Comparison of ENCODE assay signal across 8 cellular contexts in the genomic region with DNA sequence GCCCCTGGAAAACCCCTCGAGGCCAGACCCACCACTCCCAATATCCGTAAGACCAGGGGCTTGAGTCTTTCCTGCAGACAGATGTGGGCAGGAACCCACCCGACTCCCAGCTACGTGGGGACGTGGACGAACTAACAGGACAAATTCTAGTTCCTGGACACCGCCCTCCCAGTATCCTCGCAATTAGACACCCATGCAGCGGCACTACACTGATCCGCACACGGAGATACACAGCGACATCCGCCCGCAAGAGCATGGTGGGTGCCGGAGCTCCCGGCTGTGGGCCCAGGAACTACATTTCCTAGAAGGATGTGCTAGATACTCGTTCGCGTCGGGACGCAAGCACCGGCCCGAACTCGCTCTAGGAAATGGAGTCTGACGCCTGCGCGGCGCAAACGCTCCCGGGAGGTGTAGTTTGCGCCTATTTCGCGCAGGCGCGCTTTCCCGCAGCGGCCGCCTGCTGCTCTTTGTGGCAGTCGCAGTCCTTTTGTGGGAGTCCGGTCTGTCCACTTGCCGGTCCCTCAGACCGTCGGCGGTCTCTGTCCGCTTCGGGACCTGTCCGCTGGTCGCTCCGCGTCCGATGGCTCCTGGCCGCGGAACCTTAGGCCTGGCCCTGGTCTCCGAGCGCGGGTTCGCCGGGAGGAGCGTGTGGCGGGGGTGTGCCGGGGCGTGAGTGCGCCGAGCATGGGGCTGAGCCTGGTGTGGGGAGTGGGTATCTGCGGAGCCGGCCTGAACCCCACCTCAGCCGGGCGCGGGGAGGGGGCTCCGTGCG. TPM values are rescaled to one million over a fixed set of nuclear protein-coding genes. Genes with fewer than 3 reads are reported as not detected.
DNase-seq lines count a peak whose midpoint lies in the region; ATAC-seq lines count a peak whose summit lies in the region.

A gene (plus strand): TSS at position 447 of the 772 bp plus-strand sequence. CDS start 478 bp downstream, outside the sequence.

- ATAC-seq in GM18502 (IDR thresholded peaks at IDR 0.05; ENCODE audit: poor library complexity, unreplicated experiment) (peak; percentile 75), HG03060 (IDR thresholded peaks at IDR 0.05; ENCODE audit: low read depth, unreplicated experiment) (peak; percentile 43), GM21367 (IDR thresholded peaks at IDR 0.05; ENCODE audit: unreplicated experiment) (no peak)

- peak; percentile 85 for DNase-seq in NCI-H345 (lab: John Stamatoyannopoulos, UW)
- peak; percentile 71 for DNase-seq in activated CD4-positive, alpha-beta T cell treated with anti-CD3 and anti-CD28 coated beads for 1 hour
- DNase-seq in cerebellum (ENCODE audit: low spot score), result peak; percentile 91
- peak; percentile 95 for DNase-seq in islet precursor cell
- DNase-seq in stimulated activated CD4-positive, alpha-beta T cell treated with anti-CD3 and anti-CD28 coated beads, Interleukin-12 subunit alpha, Interleukin-12 subunit beta, amount 100 ng/mL, for 24 hours (ENCODE audit: low read depth in 2 of 2), result peak; percentile 72

RNA-seq across cellular contexts. Expression of the gene that starts here (rescaled TPM):
- 31.8 TPM for total RNA-seq in cerebellum
